Comparison of ENCODE assay signal across 19 cellular contexts in genomic region chr9:110008663-110009062, GRCh38.
"Had no signal": no experiment of that assay in that cellular context is flagged by ENCODE, and none has a peak within 500 bp of the region (broad histone marks: within the 10 kb centered on the region; RNA-seq: fewer than 3 reads in every experiment).

No MANE protein-coding gene starts in this region.

- H3K27me3 ChIP-seq: ascending aorta, sigmoid colon, spleen had no signal

- FAIRE-seq: endometrium, frontal cortex, keratinocyte had no signal

- H3K36me3 ChIP-seq: ascending aorta, sigmoid colon, spleen had no signal

- H3K4me3 ChIP-seq: ascending aorta, coronary artery, lung, sigmoid colon, spleen had no signal

- DNase-seq: activated CD4-positive, alpha-beta T cell treated with anti-CD3 and anti-CD28 coated beads for 1 hour; activated CD8-positive, alpha-beta memory T cell treated with anti-CD3 and anti-CD28 coated beads for 24 hours; activated CD8-positive, alpha-beta memory T cell treated with anti-CD3 and anti-CD28 coated beads, Interleukin-2, amount 50 U/mL, for 48 hours; activated effector memory CD4-positive, alpha-beta T cell treated with Interleukin-2 at 50 U/mL for 16 hours; activated naive CD4-positive, alpha-beta T cell treated with anti-CD3 and anti-CD28 coated beads, Interleukin-2, amount 10 ng/mL, durations not matched to agents 7 days and 5 days; activated T-cell treated with anti-CD3 and anti-CD28 coated beads, Interleukin-2, amount 50 U/mL, for 48 hours; head of caudate nucleus; nucleus accumbens; sigmoid colon; spleen; stimulated activated CD4-positive, alpha-beta T cell treated with anti-CD3 and anti-CD28 coated beads, Interleukin-4, amount 100 ng/mL, for 4 hours; stimulated activated naive B cell treated with anti-CD40 and anti-IgM and Interleukin-4, amounts not matched to agents 10 μg/mL and 1 μg/mL and 100 μg/mL, for 72 hours; T1000 had no signal

- H3K27ac ChIP-seq: ascending aorta, coronary artery, sigmoid colon, spleen had no signal

- H3K9me3 ChIP-seq: ascending aorta, sigmoid colon, spleen had no signal

- H3K4me1 ChIP-seq: ascending aorta, sigmoid colon had no signal
